7 cellular contexts compared by ENCODE assay signal in genomic region chrX:53223068-53223693, GRCh38. TPM values are rescaled to one million over a fixed set of nuclear protein-coding genes. Genes with fewer than 3 reads are reported as not detected.
DNase-seq lines count a peak whose midpoint lies in the region; ATAC-seq and TF ChIP-seq lines count a peak whose summit lies in the region.

No MANE protein-coding gene starts in this region.

- in situ Hi-C loops in HAP-1 (cut with MboI; ENCODE audit: low sequenced_read_pairs): no loop called here

- H3K9ac ChIP-seq in skeletal muscle tissue (ENCODE audit: low read depth in 1 of 3, low read length in 3 of 3): peak overlapping the region; percentile 94 to 99 (median 97)

- peaks cover 14% of the 10 kb centered on the region for H3K4me1 Mint-ChIP-seq in T-helper 17 cell

- TF ChIP-seq CTCF in foreskin fibroblast (IDR thresholded peaks at IDR 0.05; ENCODE audit: low read depth, low read length): no peak

- H3K36me3 ChIP-seq in HAP-1 (replicated peaks) (peaks cover 51% of the 10 kb centered on the region), skeletal muscle tissue (ENCODE audit: control insufficient read depth in 3 of 3, insufficient read depth in 3 of 3, low read length in 3 of 3) (peaks cover 7 to 25% (median 11%) of the 10 kb centered on the region in 3 donors), SJCRH30 (peaks cover 4% of the 10 kb centered on the region; the same call in 1 of the 2 replicates)

- no peak for ATAC-seq in T-helper 17 cell

- no peaks in the 10 kb centered on the region for H3K27me3 Mint-ChIP-seq in T-helper 17 cell

- H3K27ac ChIP-seq in skeletal muscle tissue (ENCODE audit: low read depth, low read length) (no peak overlapping the region), SJCRH30 (no peak overlapping the region)

- peaks cover 7% of the 10 kb centered on the region for H3K4me1 ChIP-seq in HAP-1
- H3K4me1 ChIP-seq in skeletal muscle tissue (ENCODE audit: control insufficient read depth in 3 of 3, insufficient read depth in 3 of 3, low read length in 3 of 3): peaks cover 29 to 45% (median 39%) of the 10 kb centered on the region in 3 donors
- no peaks in the 10 kb centered on the region for H3K4me1 ChIP-seq in SJCRH30

- H3K4me3 Mint-ChIP-seq in T-helper 17 cell: peak overlapping the region; percentile 94

- DNase-seq in HAP-1 (ENCODE audit: low spot score in 2 of 2) (peak in 1 of 2 experiments; percentile 17), T-helper 17 cell (no peak), foreskin fibroblast (peak in 1 of 2 donors; percentile 3), DMS53 (lab: John Stamatoyannopoulos, UW) (no peak), SJCRH30 (no peak), islet precursor cell (no peak)

- H3K27me3 ChIP-seq in HAP-1 (ENCODE audit: low read depth): no peaks in the 10 kb centered on the region
- H3K27me3 ChIP-seq in skeletal muscle tissue (ENCODE audit: control insufficient read depth in 3 of 3, insufficient read depth in 3 of 3, low read length in 3 of 3): no peaks in the 10 kb centered on the region
- no peaks in the 10 kb centered on the region for H3K27me3 ChIP-seq in SJCRH30

- H3K9me3 ChIP-seq in HAP-1: no peaks in the 10 kb centered on the region
- no peaks in the 10 kb centered on the region for H3K9me3 ChIP-seq in T-helper 17 cell (ENCODE audit: control insufficient read depth, low read length, poor library complexity, severe bottlenecking)
- H3K9me3 ChIP-seq in skeletal muscle tissue (ENCODE audit: control insufficient read depth in 3 of 3, low read length in 3 of 3): no peaks in the 10 kb centered on the region
- H3K9me3 ChIP-seq in SJCRH30 (replicated peaks): no peaks in the 10 kb centered on the region

- H3K36me3 Mint-ChIP-seq in T-helper 17 cell (ENCODE audit: low read depth): peaks cover 2% of the 10 kb centered on the region

- H3K27ac Mint-ChIP-seq in T-helper 17 cell: peak overlapping the region; percentile 99

- H3K4me3 ChIP-seq in HAP-1 (peak overlapping the region; percentile 92), foreskin fibroblast (ENCODE audit: low read depth in 1 of 2, low read length in 2 of 2) (peak overlapping the region; percentile 71 to 80), skeletal muscle tissue (ENCODE audit: low read length in 3 of 3) (peak overlapping the region; percentile 83 to 87 (median 83)), SJCRH30 (no peak overlapping the region)

RNA-seq across cellular contexts. Expression of gene KDM5C, which starts 1.8 kb away (rescaled TPM):
- total RNA-seq in T-helper 17 cell: 100 to 1,000 TPM; 208 to 211 TPM
- total RNA-seq in skeletal muscle tissue: 54.3 TPM
- 38.7 and 48.7 TPM in 2 replicates for total RNA-seq in SJCRH30 (2014; rRNA removed; shearing (Covaris generic))

RNA-seq across cellular contexts. Expression of gene IQSEC2, which starts 58.2 kb away (rescaled TPM):
- total RNA-seq in T-helper 17 cell: 1 to 10 TPM; 1.9 TPM
- 3.1 TPM for total RNA-seq in skeletal muscle tissue
- 1.8 and 2.2 TPM in 2 replicates for total RNA-seq in SJCRH30 (2014; rRNA removed; shearing (Covaris generic))
